1 cellular context compared by ENCODE assay signal in genomic region chr5:41410737-41411136, GRCh38.
TF ChIP-seq lines count a peak whose summit lies in the region.

No MANE protein-coding gene starts in this region.

TF ChIP-seq in GM23338, 12 proteins besides CTCF, POLR2A, EP300 and RAD21 (continued from another document):
- TF ChIP-seq ZNF462 (CRISPR knock-in tag; IDR thresholded peaks at IDR 0.05), result no peak
- TF ChIP-seq POLR2AphosphoS5 (IDR thresholded peaks at IDR 0.05; ENCODE audit: low read depth), result no peak
